8 cellular contexts compared by ENCODE assay signal in the genomic region with DNA sequence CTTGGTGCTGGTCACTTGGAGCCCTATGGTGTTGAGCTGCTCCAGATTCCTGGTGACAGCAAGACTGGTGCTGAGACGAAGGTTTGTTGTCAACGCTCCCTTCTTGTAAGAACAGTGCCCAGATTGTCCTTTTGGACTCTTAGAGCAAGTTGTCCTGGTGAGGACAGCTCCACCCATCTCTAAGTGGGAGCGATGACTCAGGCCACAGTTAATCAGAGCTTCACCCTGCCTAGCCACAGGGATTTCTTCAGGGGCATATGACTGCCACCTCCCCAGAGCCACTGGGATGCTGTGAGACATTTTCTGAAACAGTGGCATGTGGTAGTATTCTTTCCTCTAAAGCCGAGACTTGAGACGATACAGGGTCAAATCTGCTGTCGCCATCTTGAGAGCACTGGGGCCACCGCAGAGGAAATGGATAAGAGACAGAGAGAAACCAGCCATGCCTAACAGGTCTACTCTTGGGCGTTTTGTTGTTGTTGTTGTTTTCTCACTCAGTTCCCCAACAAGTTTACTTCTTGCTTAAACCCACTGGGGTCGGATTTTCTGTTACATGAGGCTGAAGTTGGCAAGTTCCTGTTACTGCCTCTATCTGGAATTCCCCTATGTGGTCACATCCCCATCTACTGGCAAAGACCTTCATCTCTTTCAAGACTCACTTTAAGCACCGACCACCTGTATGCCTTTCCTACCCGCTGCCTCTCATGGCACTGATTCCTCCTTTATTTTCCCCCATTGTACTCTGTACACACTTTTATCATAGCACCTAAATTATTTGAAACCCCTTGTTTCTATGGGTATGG. TPM values are rescaled to one million over a fixed set of nuclear protein-coding genes. Genes with fewer than 3 reads are reported as not detected.
A peak's percentile ranks its signal among the peaks of the same experiment; 100 is the strongest.
DNase-seq lines count a peak whose midpoint lies in the region; ATAC-seq lines count a peak whose summit lies in the region.

No MANE protein-coding gene starts in this region.

- no CpG with 5 or more reads among the region's 11 CpGs for WGBS in neuronal stem cell (ENCODE audit: extremely low coverage in 2 of 2, insufficient read length in 2 of 2, insufficient replicate concordance in 1 of 2), 2 donors

- no peak overlapping the region for H2BK5ac ChIP-seq in neuronal stem cell (ENCODE audit: low read length)

- no peak overlapping the region for H3K4me2 ChIP-seq in neuronal stem cell (ENCODE audit: insufficient read depth, low read length, poor library complexity, severe bottlenecking)

- no peak overlapping the region for H3K4me3 ChIP-seq in ACC112 (ENCODE audit: low read depth, low read length)
- no peak overlapping the region for H3K4me3 ChIP-seq in neuronal stem cell (ENCODE audit: low read length in 2 of 2)

- H2BK120ac ChIP-seq in neuronal stem cell (ENCODE audit: low read depth, low read length): no peak overlapping the region

- H3K27me3 ChIP-seq in ACC112 (ENCODE audit: insufficient read depth, low read length): no peaks in the 10 kb centered on the region
- no peaks in the 10 kb centered on the region for H3K27me3 ChIP-seq in neuronal stem cell (ENCODE audit: control insufficient read depth in 3 of 3, insufficient read depth in 3 of 3, low read depth in 1 of 3, low read length in 3 of 3)

- H3K79me2 ChIP-seq in ACC112 (ENCODE audit: control insufficient read depth, insufficient read depth, low read length, unreplicated experiment): no peaks in the 10 kb centered on the region

- no peak overlapping the region for H3K4ac ChIP-seq in neuronal stem cell (ENCODE audit: low read length)

- peak; percentile 55 for DNase-seq in OCI-M1 (lab: John Stamatoyannopoulos, UW)
- DNase-seq in left cardiac atrium: peak; percentile 48
- no peak for DNase-seq in activated effector memory CD4-positive, alpha-beta T cell treated with anti-CD3 and anti-CD28 coated beads, Interleukin-2, amount 50 U/mL, for 16 hours
- no peak for DNase-seq in neuronal stem cell (ENCODE audit: low spot score)
- no peak for DNase-seq in NCI-H2029 (lab: John Stamatoyannopoulos, UW)

- H2AFZ ChIP-seq in ACC112 (ENCODE audit: low read length, unreplicated experiment) (peak overlapping the region; percentile 57), neuronal stem cell (ENCODE audit: low read length) (no peak overlapping the region)

- no peak overlapping the region for H3K18ac ChIP-seq in neuronal stem cell (ENCODE audit: low read length)

- H3K9ac ChIP-seq in neuronal stem cell (ENCODE audit: low read depth, low read length, poor library complexity): no peak overlapping the region

- no peak overlapping the region for H3K14ac ChIP-seq in neuronal stem cell (ENCODE audit: low read length)

- no peak overlapping the region for H2AK5ac ChIP-seq in neuronal stem cell (ENCODE audit: low read depth, low read length)

- H3K36me3 ChIP-seq in ACC112 (ENCODE audit: insufficient read depth, low read length) (no peaks in the 10 kb centered on the region), neuronal stem cell (replicated peaks in 1 of 2; ENCODE audit: control insufficient read depth in 2 of 2, insufficient read depth in 2 of 2, low read length in 2 of 2) (no peaks in the 10 kb centered on the region)

- no peak overlapping the region for H2BK15ac ChIP-seq in neuronal stem cell (ENCODE audit: low read length)

- no peak overlapping the region for H2BK12ac ChIP-seq in neuronal stem cell (ENCODE audit: low read length)

- no peaks in the 10 kb centered on the region for H3K9me3 ChIP-seq in neuronal stem cell (replicated peaks in 1 of 2; ENCODE audit: control insufficient read depth in 2 of 2, insufficient read depth in 1 of 2, low read depth in 1 of 2, low read length in 2 of 2)

- ATAC-seq in GM19025 (IDR thresholded peaks at IDR 0.05; ENCODE audit: low read depth, unreplicated experiment) (peak; percentile 49), left cardiac atrium (peak; percentile 60 to 90), HG03159 (IDR thresholded peaks at IDR 0.05; ENCODE audit: unreplicated experiment) (no peak)

- no peak overlapping the region for H4K8ac ChIP-seq in neuronal stem cell (ENCODE audit: low read depth, low read length)

- H3K79me1 ChIP-seq in neuronal stem cell (ENCODE audit: low read depth, low read length): no peaks in the 10 kb centered on the region

- no peak overlapping the region for H3K23ac ChIP-seq in neuronal stem cell (ENCODE audit: low read depth, low read length, poor library complexity)

- no peak overlapping the region for H4K91ac ChIP-seq in neuronal stem cell (ENCODE audit: low read depth, low read length, poor library complexity)

- H3K27ac ChIP-seq in ACC112 (ENCODE audit: low read depth, low read length): no peak overlapping the region
- H3K27ac ChIP-seq in neuronal stem cell (replicated peaks; ENCODE audit: low read length): no peak overlapping the region

- intact Hi-C loops in left cardiac atrium (cut with DNase I): no loop called here

- H3K4me1 ChIP-seq in ACC112 (ENCODE audit: control insufficient read depth, insufficient read depth, low read length, unreplicated experiment) (peaks cover 27% of the 10 kb centered on the region), neuronal stem cell (ENCODE audit: control insufficient read depth in 2 of 2, insufficient read depth in 1 of 2, low read depth in 1 of 2, low read length in 2 of 2) (no peaks in the 10 kb centered on the region)

RNA-seq across cellular contexts. Expression of a gene that starts 16.0 kb away (rescaled TPM):
- 100 to 1,000 TPM; 126 to 153 TPM for total RNA-seq in left cardiac atrium
- polyA plus RNA-seq in neuronal stem cell (2013, experiment 1 of 2): 7.8 TPM
- 8.6 TPM for polyA plus RNA-seq in neuronal stem cell (2013, experiment 2 of 2)

RNA-seq across cellular contexts. Expression of a gene that starts 58.6 kb away (rescaled TPM):
- total RNA-seq in left cardiac atrium: 1 to 10 TPM; 9.0 to 9.5 TPM
- 3.6 TPM for polyA plus RNA-seq in neuronal stem cell (2013, experiment 1 of 2)
- 3.6 TPM for polyA plus RNA-seq in neuronal stem cell (2013, experiment 2 of 2)

Comparison
In these comparisons a context has a peak if more than half of its experiments do, and no peak if none do; other contexts are left out.
1. DNase-seq: peak in OCI-M1 (single experiment) and left cardiac atrium (single experiment); none in activated effector memory CD4-positive, alpha-beta T cell treated with anti-CD3 and anti-CD28 coated beads, Interleukin-2, amount 50 U/mL, for 16 hours (single experiment), neuronal stem cell (single experiment) and NCI-H2029 (single experiment).